ENCODE assay signal across 8 cellular contexts in genomic region chr3:150410311-150411105, GRCh38. TPM values are rescaled to one million over a fixed set of nuclear protein-coding genes. Genes with fewer than 3 reads are reported as not detected.
DNase-seq lines count a peak whose midpoint lies in the region; ATAC-seq and TF ChIP-seq lines count a peak whose summit lies in the region.

No MANE protein-coding gene starts in this region.

- H3K4me3 Mint-ChIP-seq in CD4-positive, alpha-beta memory T cell, result peak overlapping the region; percentile 87 to 99 (median 92)
- H3K4me3 Mint-ChIP-seq in activated naive CD8-positive, alpha-beta T cell treated with anti-CD3 and anti-CD28 coated beads, Interleukin-2, amount 50 U/mL, for 24 hours, result peak overlapping the region; percentile 82

- H3K4me3 ChIP-seq in CD4-positive, alpha-beta memory T cell (ENCODE audit: low read length in 2 of 2), result peak overlapping the region; percentile 79 to 93
- H3K4me3 ChIP-seq in HEK293 (ENCODE audit: low read depth, low read length) (peak overlapping the region; percentile 87), cardiac muscle cell (peak overlapping the region; percentile 62), ovary (peak overlapping the region; percentile 78)

- peaks cover 37 to 56% (median 46%) of the 10 kb centered on the region in 4 donors for H3K4me1 Mint-ChIP-seq in CD4-positive, alpha-beta memory T cell
- peaks cover 52% of the 10 kb centered on the region for H3K4me1 Mint-ChIP-seq in activated naive CD8-positive, alpha-beta T cell treated with anti-CD3 and anti-CD28 coated beads, Interleukin-2, amount 50 U/mL, for 24 hours

- no peaks in the 10 kb centered on the region for H3K9me3 ChIP-seq in CD4-positive, alpha-beta memory T cell (ENCODE audit: control insufficient read depth in 1 of 2, low read length in 2 of 2)
- H3K9me3 ChIP-seq in HEK293 (ENCODE audit: control insufficient read depth, insufficient read depth, low read depth, low read length), result no peaks in the 10 kb centered on the region
- H3K9me3 ChIP-seq in cardiac muscle cell (ENCODE audit: low read depth), result no peaks in the 10 kb centered on the region
- no peaks in the 10 kb centered on the region for H3K9me3 ChIP-seq in ovary

- peaks cover 0 to 28% of the 10 kb centered on the region in 2 donors for H3K36me3 Mint-ChIP-seq in CD4-positive, alpha-beta memory T cell
- peaks cover 37% of the 10 kb centered on the region for H3K36me3 Mint-ChIP-seq in activated naive CD8-positive, alpha-beta T cell treated with anti-CD3 and anti-CD28 coated beads, Interleukin-2, amount 50 U/mL, for 24 hours (ENCODE audit: low read depth)

- ATAC-seq in activated naive CD8-positive, alpha-beta T cell treated with anti-CD3 and anti-CD28 coated beads, Interleukin-2, amount 50 U/mL, for 24 hours, result peak; percentile 16
- no peak for ATAC-seq in GM21737 (IDR thresholded peaks at IDR 0.05; ENCODE audit: unreplicated experiment)

- no peak for TF ChIP-seq CTCF in HEK293 (tag by site-specific recombination; IDR thresholded peaks at IDR 0.05)
- TF ChIP-seq CTCF in RWPE1 (conservative IDR thresholded peaks at IDR 0.05; ENCODE audit: low read depth), result no peak; the same call in 1 of the 2 replicates
- TF ChIP-seq CTCF in cardiac muscle cell (IDR thresholded peaks at IDR 0.05; ENCODE audit: low read depth, low read length), result no peak
- no peak for TF ChIP-seq CTCF in ovary (IDR thresholded peaks at IDR 0.05)

- peak overlapping the region; percentile 95 for H3K27ac ChIP-seq in CD4-positive, alpha-beta memory T cell (ENCODE audit: low read depth, low read length)
- H3K27ac ChIP-seq in HEK293 (ENCODE audit: extremely low read depth, low read depth, low read length), result peak overlapping the region; percentile 89; the same call in 1 of the 2 replicates
- peak overlapping the region; percentile 100 for H3K27ac ChIP-seq in RWPE1
- H3K27ac ChIP-seq in cardiac muscle cell, result peak overlapping the region; percentile 96
- peak overlapping the region; percentile 100 for H3K27ac ChIP-seq in ovary

- no peaks in the 10 kb centered on the region for H3K36me3 ChIP-seq in CD4-positive, alpha-beta memory T cell (ENCODE audit: insufficient read depth, low read length)
- H3K36me3 ChIP-seq in HEK293 (ENCODE audit: control insufficient read depth in 2 of 2, insufficient read depth in 1 of 2, low read length in 2 of 2) (peaks cover 0 to 24% of the 10 kb centered on the region in 2 experiments; a peak in 1 of 3 replicates), cardiac muscle cell (no peaks in the 10 kb centered on the region), ovary (no peaks in the 10 kb centered on the region)

- POLR2A ChIA-PET in CD4-positive, alpha-beta memory T cell (lab: Charles Lee; ENCODE audit: partially characterized antibody), result interaction anchor here (0.6 to 6.8 kb wide), 15 partner anchors 8 to 597 kb away, joined by 3 to 107 read pairs (median 6); partner anchors contain the start of genes EIF2A, RNF13, SELENOT and SERP1
- POLR2A ChIA-PET in HEK293 (lab: Yijun Ruan, JAX) (interaction anchor here (1.0 to 4.0 kb wide), 7 partner anchors 38 to 168 kb away, joined by 3 to 22 read pairs (median 4); no protein-coding TSS in a partner anchor), RWPE1 (lab: Yijun Ruan, JAX; ENCODE audit: low non-redundant PET) (interaction anchor here (1.2 to 1.5 kb wide), 2 partner anchors 59 to 85 kb away, joined by 3 to 6 read pairs; no protein-coding TSS in a partner anchor)

- no peak for TF ChIP-seq EP300 in ovary (IDR thresholded peaks at IDR 0.05)

- H3K27me3 ChIP-seq in CD4-positive, alpha-beta memory T cell (ENCODE audit: insufficient read depth, low read length), result no peaks in the 10 kb centered on the region
- no peaks in the 10 kb centered on the region for H3K27me3 ChIP-seq in cardiac muscle cell
- no peaks in the 10 kb centered on the region for H3K27me3 ChIP-seq in ovary

- no peak for TF ChIP-seq POLR2A in ovary (IDR thresholded peaks at IDR 0.05)

- peaks cover 54% of the 10 kb centered on the region for H3K4me1 ChIP-seq in CD4-positive, alpha-beta memory T cell (ENCODE audit: insufficient read depth, low read length)
- H3K4me1 ChIP-seq in HEK293 (ENCODE audit: control insufficient read depth, insufficient read depth, low read length) (no peaks in the 10 kb centered on the region), cardiac muscle cell (ENCODE audit: low read depth) (peaks cover 35% of the 10 kb centered on the region), ovary (ENCODE audit: insufficient read depth) (peaks cover 2% of the 10 kb centered on the region)

- no peaks in the 10 kb centered on the region for H3K27me3 Mint-ChIP-seq in CD4-positive, alpha-beta memory T cell
- no peaks in the 10 kb centered on the region for H3K27me3 Mint-ChIP-seq in activated naive CD8-positive, alpha-beta T cell treated with anti-CD3 and anti-CD28 coated beads, Interleukin-2, amount 50 U/mL, for 24 hours

- H3K9me3 Mint-ChIP-seq in CD4-positive, alpha-beta memory T cell, result peaks cover 0 to 4% (median 0%) of the 10 kb centered on the region in 8 donors
- H3K9me3 Mint-ChIP-seq in activated naive CD8-positive, alpha-beta T cell treated with anti-CD3 and anti-CD28 coated beads, Interleukin-2, amount 50 U/mL, for 24 hours, result no peaks in the 10 kb centered on the region

- peak; percentile 24 to 56 (median 31) for DNase-seq in CD4-positive, alpha-beta memory T cell
- no peak for DNase-seq in RWPE1 (ENCODE audit: low spot score)
- peak; percentile 46 for DNase-seq in activated naive CD8-positive, alpha-beta T cell treated with anti-CD3 and anti-CD28 coated beads, Interleukin-2, amount 50 U/mL, for 24 hours
- DNase-seq in cardiac muscle cell (ENCODE audit: low read depth in 1 of 2, low spot score in 1 of 2), result peak; percentile 40 to 47
- DNase-seq in ovary, result peak in 4 of 5 donors; percentile 33 to 53 (median 47)
- DNase-seq in amniotic stem cell (lab: John Stamatoyannopoulos, UW), result no peak

- WGBS in ovary, 3 donors, result 0% methylated on average over 25 to 68 of the region's 68 CpGs

- intact Hi-C loops in CD4-positive, alpha-beta memory T cell (cut with micrococcal nuclease), result loop anchor here (1.0 to 10.0 kb wide), 4 partner anchors 16 to 794 kb away; partner anchors contain the start of gene GPR171
- intact Hi-C loops in ovary (cut with DNase I), result loop anchor here in 1 of 4 donors (5.0 kb wide), 1 partner anchor 87 kb away; no protein-coding TSS in a partner anchor

- H3K27ac Mint-ChIP-seq in CD4-positive, alpha-beta memory T cell, result peak overlapping the region; percentile 47 to 93 (median 90)
- H3K27ac Mint-ChIP-seq in activated naive CD8-positive, alpha-beta T cell treated with anti-CD3 and anti-CD28 coated beads, Interleukin-2, amount 50 U/mL, for 24 hours, result peak overlapping the region; percentile 79

- CTCF ChIA-PET in CD4-positive, alpha-beta memory T cell (lab: Charles Lee; ENCODE audit: partially characterized antibody), result interaction anchor here (0.7 to 2.6 kb wide), 15 partner anchors 12 to 353 kb away, joined by 3 to 27 read pairs (median 4); partner anchors contain the start of gene SIAH2
- CTCF ChIA-PET in HEK293 (lab: Yijun Ruan, JAX) (interaction anchor here (0.6 to 2.6 kb wide), 7 partner anchors 25 to 194 kb away, joined by 3 to 13 read pairs (median 4); no protein-coding TSS in a partner anchor), RWPE1 (lab: Yijun Ruan, JAX) (interaction anchor here (0.6 to 2.9 kb wide), 9 partner anchors 31 to 173 kb away, joined by 3 to 22 read pairs (median 4); no protein-coding TSS in a partner anchor)

TF ChIP-seq in HEK293, 187 proteins besides CTCF, POLR2A, EP300 and RAD21 (continues in another document):
- TF ChIP-seq YY2 (tag by site-specific recombination; IDR thresholded peaks at IDR 0.05) (no peak), GLI4 (tag by site-specific recombination; IDR thresholded peaks at IDR 0.05) (no peak), ZNF530 (tag by site-specific recombination; IDR thresholded peaks at IDR 0.05; ENCODE audit: low read depth) (no peak), HIC1 (tag by site-specific recombination; IDR thresholded peaks at IDR 0.05) (0 out of 2 replicates have a peak, but pooled peaks have one; percentile 30), ZNF221 (tag by site-specific recombination; IDR thresholded peaks at IDR 0.05; ENCODE audit: borderline replicate concordance) (no peak), GLIS2 (tag by site-specific recombination; IDR thresholded peaks at IDR 0.05) (peak; percentile 65), ZBTB6 (tag by site-specific recombination; IDR thresholded peaks at IDR 0.05) (no peak)

RNA-seq across cellular contexts. Expression of gene TSC22D2, which starts 2.4 kb away (rescaled TPM):
- 10 to 100 TPM; 25.3 to 25.7 TPM for total RNA-seq in CD4-positive, alpha-beta memory T cell
- polyA plus RNA-seq in CD4-positive, alpha-beta memory T cell, result 10 to 100 TPM in 1 of 2 donors, 1 to 10 TPM in 1; 5.5 to 14.1 TPM
- 12.8 and 25.6 TPM in 2 replicates for total RNA-seq in cardiac muscle cell
- 22.6 and 29.1 TPM in 2 replicates for polyA plus RNA-seq in cardiac muscle cell
- total RNA-seq in ovary, result 10 to 100 TPM; 13.8 to 33.4 (median 28.0) TPM
- polyA plus RNA-seq in ovary, result 10 to 100 TPM; 11.2 to 23.1 TPM

Comparison
In these comparisons a context has a peak if more than half of its experiments do, and no peak if none do; other contexts are left out.
1. DNase-seq: peak in CD4-positive, alpha-beta memory T cell (5 of 5), activated naive CD8-positive, alpha-beta T cell treated with anti-CD3 and anti-CD28 coated beads, Interleukin-2, amount 50 U/mL, for 24 hours (single experiment), cardiac muscle cell (2 of 2) and ovary (4 of 5); none in RWPE1 (single experiment) and amniotic stem cell (single experiment).
2. Peak in every context shown above with its lines, with median percentiles within 50 percentile points of each other: H3K27ac ChIP-seq and H3K4me3 ChIP-seq.